Comparison of ENCODE assay signal across 7 cellular contexts in the genomic region with DNA sequence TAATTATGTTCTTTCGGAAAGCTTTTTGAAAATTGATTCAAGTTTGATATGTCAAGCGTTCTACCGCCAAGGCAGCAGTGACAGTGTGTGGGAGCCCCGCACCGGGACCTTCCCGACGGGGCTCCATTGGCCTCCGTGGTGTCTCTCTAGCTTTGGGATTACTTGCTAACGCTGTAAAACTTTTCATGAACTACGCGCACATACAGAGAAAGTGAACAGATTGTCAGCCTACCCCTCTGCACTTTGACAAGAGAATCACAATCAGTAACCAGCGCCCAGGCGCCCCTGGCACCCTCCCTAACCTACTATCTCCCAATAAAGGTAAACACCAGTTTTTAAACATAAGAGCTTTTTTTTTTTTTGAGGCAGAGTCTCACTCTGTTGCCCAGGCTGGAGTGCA.
"Had no signal": no experiment of that assay in that cellular context is flagged by ENCODE, and none has a peak within 500 bp of the region (broad histone marks: within the 10 kb centered on the region; RNA-seq: fewer than 3 reads in every experiment).

No MANE protein-coding gene starts in this region.

- H3K27ac ChIP-seq: HL-60 had no signal

- H3K4me3 Mint-ChIP-seq: IgD-negative memory B cell had no signal

- DNase-seq: IMR-90, KBM-7, KG1 had no signal

- H3K27me3 Mint-ChIP-seq: IgD-negative memory B cell had no signal

- H3K27ac Mint-ChIP-seq: IgD-negative memory B cell had no signal

- ATAC-seq: HepG2 had no signal

- FAIRE-seq: HepG2, K562 had no signal
